ENCODE assay signal across 35 cellular contexts in the genomic region with DNA sequence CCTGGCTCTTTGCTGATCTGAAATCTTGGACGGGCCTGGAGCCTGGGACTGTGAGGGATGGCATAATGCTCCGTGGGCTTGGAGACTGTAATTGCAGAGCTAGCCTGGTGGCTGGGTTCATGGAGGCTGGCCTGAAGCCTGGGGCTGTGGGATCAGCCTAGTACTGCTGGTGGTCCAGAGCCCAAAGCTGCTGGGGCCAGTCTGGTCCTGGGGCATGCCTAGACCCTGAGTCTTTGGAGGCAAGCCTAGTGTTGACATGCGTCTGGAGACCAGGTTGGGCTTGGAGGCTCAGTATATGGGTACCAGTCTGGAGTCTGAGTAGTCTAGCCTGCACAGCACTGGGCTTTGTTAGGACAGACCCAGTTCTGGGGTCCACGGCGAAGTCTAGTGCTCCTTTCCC.
"Had no signal": no experiment of that assay in that cellular context is flagged by ENCODE, and none has a peak within 500 bp of the region (broad histone marks: within the 10 kb centered on the region; RNA-seq: fewer than 3 reads in every experiment).

No MANE protein-coding gene starts in this region.

- H3K9me3 ChIP-seq: MG63 had no signal

- H3K4me3 ChIP-seq: MG63 had no signal

- H3K36me3 ChIP-seq: MG63 had no signal

- DNase-seq: Karpas-422, Kasumi-1, MG63, MM.1S, MV-4-11, NCI-H1048, NCI-H1092, NCI-H1092 treated with DMSO at 0.1 percent for 48 hours, NCI-H1105, NCI-H1105 treated with DMSO at 0.1 percent for 48 hours, NCI-H1417, NCI-H1417 treated with DMSO at 0.1 percent for 48 hours, NCI-H1436, NCI-H1436 treated with DMSO at 0.1 percent for 48 hours, NCI-H146, NCI-H1694, NCI-H1694 treated with DMSO at 0.1 percent for 48 hours, NCI-H187, NCI-H187 treated with DMSO at 0.1 percent for 48 hours, NCI-H1930, NCI-H2029, NCI-H2029 treated with DMSO at 0.1 percent for 48 hours, NCI-H2081, NCI-H2081 treated with DMSO at 0.1 percent for 48 hours, NCI-H2107, NCI-H2171, NCI-H2171 treated with DMSO at 0.1 percent for 48 hours, NCI-H2227 treated with DMSO at 0.1 percent for 48 hours, NCI-H226, NCI-H345, NCI-H446, NCI-H446 treated with DMSO at 0.1 percent for 48 hours, NCI-H510A, NCI-H510A treated with DMSO at 0.1 percent for 48 hours had no signal

- H3K27me3 ChIP-seq: MG63 had no signal

- H3K27ac ChIP-seq: KMS-11 had no signal
